ENCODE assay signal across 16 cellular contexts in genomic region chr12:91657016-91657415, GRCh38.
DNase-seq lines count a peak whose midpoint lies in the region; TF ChIP-seq lines count a peak whose summit lies in the region.
"Had no signal": no experiment of that assay in that cellular context is flagged by ENCODE, and none has a peak within 500 bp of the region (broad histone marks: within the 10 kb centered on the region; RNA-seq: fewer than 3 reads in every experiment).

No MANE protein-coding gene starts in this region.

- H3K27me3 ChIP-seq in uterus (no peaks in the 10 kb centered on the region), tibial artery (no peaks in the 10 kb centered on the region)
- H3K27me3 ChIP-seq: BLaER1 treated with 17β-estradiol and CSF1 and Interleukin-3, amounts not matched to agents 10 nM and 100 nM had no signal

- no peaks in the 10 kb centered on the region for H3K36me3 ChIP-seq in uterus
- no peaks in the 10 kb centered on the region for H3K36me3 ChIP-seq in tibial artery
- H3K36me3 ChIP-seq: BLaER1 treated with 17β-estradiol and CSF1 and Interleukin-3, amounts not matched to agents 10 nM and 100 nM had no signal

- H3K36me3 Mint-ChIP-seq in nephron (ENCODE audit: low read depth), result no peaks in the 10 kb centered on the region
- H3K36me3 Mint-ChIP-seq: CD8-positive, alpha-beta T cell had no signal

- H3K27me3 Mint-ChIP-seq in nephron (ENCODE audit: low read depth), result no peaks in the 10 kb centered on the region
- H3K27me3 Mint-ChIP-seq: CD4-positive, alpha-beta T cell had no signal

- H3K4me3 Mint-ChIP-seq in nephron, result no peak overlapping the region
- H3K4me3 Mint-ChIP-seq: B cell; CD4-positive, alpha-beta T cell; CD8-positive, alpha-beta T cell had no signal

- H3K27ac ChIP-seq in uterus, result peak overlapping the region; percentile 46 to 72
- no peak overlapping the region for H3K27ac ChIP-seq in tibial artery
- H3K27ac ChIP-seq: A549; BLaER1 treated with 17β-estradiol and CSF1 and Interleukin-3, amounts not matched to agents 10 nM and 100 nM; C4-2B had no signal

- peak; percentile 54 for DNase-seq in NCI-H69 (lab: John Stamatoyannopoulos, UW)
- no peak for DNase-seq in uterus
- no peak for DNase-seq in SHP77 treated with DMSO at 0.1 percent for 48 hours (lab: John Stamatoyannopoulos, UW)
- no peak for DNase-seq in tibial artery
- DNase-seq: AML-193; Caco-2; Calu3; CD4-positive, alpha-beta T cell; CD8-positive, alpha-beta T cell; DMS79 treated with DMSO at 0.1 percent for 48 hours; GF-D8 had no signal

- H3K4me1 ChIP-seq in uterus (peaks cover 0 to 5% of the 10 kb centered on the region in 2 donors), tibial artery (peaks cover 0 to 4% (median 0%) of the 10 kb centered on the region in 4 donors)
- H3K4me1 ChIP-seq: A549; BLaER1 treated with 17β-estradiol and CSF1 and Interleukin-3, amounts not matched to agents 10 nM and 100 nM; Caco-2 had no signal

- TF ChIP-seq POLR2A in uterus (IDR thresholded peaks at IDR 0.05), result no peak

- H3K4me3 ChIP-seq in uterus, result no peak overlapping the region
- H3K4me3 ChIP-seq in tibial artery, result no peak overlapping the region
- H3K4me3 ChIP-seq: A549; BLaER1 treated with 17β-estradiol and CSF1 and Interleukin-3, amounts not matched to agents 10 nM and 100 nM had no signal

- H3K9me3 Mint-ChIP-seq in nephron, result no peaks in the 10 kb centered on the region
- H3K9me3 Mint-ChIP-seq: CD4-positive, alpha-beta T cell; CD8-positive, alpha-beta T cell had no signal

- peak overlapping the region; percentile 58 to 91 (median 71) for H3K27ac Mint-ChIP-seq in nephron
- H3K27ac Mint-ChIP-seq: B cell; CD4-positive, alpha-beta T cell had no signal

- H3K4me1 Mint-ChIP-seq in nephron, result peaks cover 52% of the 10 kb centered on the region
- H3K4me1 Mint-ChIP-seq: B cell had no signal

- no peak for TF ChIP-seq CTCF in nephron (IDR thresholded peaks at IDR 0.05; ENCODE audit: unreplicated experiment in 3 of 3)
- TF ChIP-seq CTCF in uterus (IDR thresholded peaks at IDR 0.05), result no peak
- no peak for TF ChIP-seq CTCF in tibial artery (IDR thresholded peaks at IDR 0.05)

- intact Hi-C loops in uterus (cut with DNase I; ENCODE audit: low total_unique reads) (no loop called here), tibial artery (cut with DNase I; ENCODE audit: low total_unique reads) (no loop called here)

- H3K9me3 ChIP-seq in uterus (no peaks in the 10 kb centered on the region), tibial artery (no peaks in the 10 kb centered on the region)
- H3K9me3 ChIP-seq: A549; BLaER1 treated with 17β-estradiol and CSF1 and Interleukin-3, amounts not matched to agents 10 nM and 100 nM; Caco-2 had no signal

Comparison
In these comparisons a context has a peak if more than half of its experiments do, and no peak if none do; other contexts are left out.
1. H3K27ac ChIP-seq: peak in uterus (2 of 2); none in tibial artery (0 of 2).